25 cellular contexts compared by ENCODE assay signal in genomic region chr6:168686831-168687730, GRCh38.
DNase-seq lines count a peak whose midpoint lies in the region; ATAC-seq, FAIRE-seq and TF ChIP-seq lines count a peak whose summit lies in the region.
"Had no signal": no experiment of that assay in that cellular context is flagged by ENCODE, and none has a peak within 500 bp of the region (broad histone marks: within the 10 kb centered on the region; RNA-seq: fewer than 3 reads in every experiment).

No MANE protein-coding gene starts in this region.

- TF ChIP-seq CTCF in Caco-2 (IDR thresholded peaks at IDR 0.05; ENCODE audit: insufficient read depth in 1 of 2, low read depth in 1 of 2, low read length in 1 of 2, severe bottlenecking in 1 of 2, unreplicated experiment in 1 of 2) (no peak), coronary artery (IDR thresholded peaks at IDR 0.05) (no peak), neural crest cell (conservative IDR thresholded peaks at IDR 0.05) (no peak)

- H3K4me3 Mint-ChIP-seq in Caco-2 (ENCODE audit: unreplicated experiment) (peak overlapping the region; percentile 49), neural crest cell (no peak overlapping the region)
- no peak overlapping the region for H3K4me3 Mint-ChIP-seq in stimulated activated memory B cell treated with anti-CD40 and anti-IgM and Interleukin-4, amounts not matched to agents 10 μg/mL and 1 μg/mL and 100 μg/mL, for 72 hours
- H3K4me3 Mint-ChIP-seq: CD4-positive, alpha-beta memory T cell had no signal

- H3K9me3 ChIP-seq in Caco-2 = no peaks in the 10 kb centered on the region
- H3K9me3 ChIP-seq: BLaER1, MG63 had no signal

- no peak for TF ChIP-seq RAD21 in Ishikawa (IDR thresholded peaks at IDR 0.05; ENCODE audit: low read depth)

- H3K27me3 Mint-ChIP-seq in Caco-2 (ENCODE audit: insufficient read depth, unreplicated experiment) (no peaks in the 10 kb centered on the region), neural crest cell (ENCODE audit: low read depth) (peaks cover 5% of the 10 kb centered on the region)
- no peaks in the 10 kb centered on the region for H3K27me3 Mint-ChIP-seq in stimulated activated memory B cell treated with anti-CD40 and anti-IgM and Interleukin-4, amounts not matched to agents 10 μg/mL and 1 μg/mL and 100 μg/mL, for 72 hours

- CTCF ChIA-PET in Caco-2 (lab: Charles Lee) = no interaction called here

- H3K9me3 Mint-ChIP-seq in Caco-2 (ENCODE audit: unreplicated experiment) = no peaks in the 10 kb centered on the region
- H3K9me3 Mint-ChIP-seq in neural crest cell = peaks cover 3% of the 10 kb centered on the region
- no peaks in the 10 kb centered on the region for H3K9me3 Mint-ChIP-seq in stimulated activated memory B cell treated with anti-CD40 and anti-IgM and Interleukin-4, amounts not matched to agents 10 μg/mL and 1 μg/mL and 100 μg/mL, for 72 hours
- H3K9me3 Mint-ChIP-seq: CD4-positive, alpha-beta memory T cell had no signal

- intact Hi-C loops in Caco-2 (cut with micrococcal nuclease; ENCODE audit: unreplicated experiment) = loop anchor here (1.0 to 2.0 kb wide), 2 partner anchors 14 to 46 kb away; no protein-coding TSS in a partner anchor

- H3K27ac Mint-ChIP-seq in Caco-2 (ENCODE audit: unreplicated experiment) = peak overlapping the region; percentile 86
- peak overlapping the region; percentile 81 for H3K27ac Mint-ChIP-seq in neural crest cell (ENCODE audit: unreplicated experiment)
- no peak overlapping the region for H3K27ac Mint-ChIP-seq in stimulated activated memory B cell treated with anti-CD40 and anti-IgM and Interleukin-4, amounts not matched to agents 10 μg/mL and 1 μg/mL and 100 μg/mL, for 72 hours
- H3K27ac Mint-ChIP-seq: CD4-positive, alpha-beta memory T cell had no signal

- H3K4me3 ChIP-seq in Caco-2 (ENCODE audit: low read depth, low read length) = no peak overlapping the region
- no peak overlapping the region for H3K4me3 ChIP-seq in coronary artery
- H3K4me3 ChIP-seq: BLaER1, GM23248, MG63 had no signal

- no peak for ATAC-seq in stimulated activated memory B cell treated with anti-CD40 and anti-IgM and Interleukin-4, amounts not matched to agents 10 μg/mL and 1 μg/mL and 100 μg/mL, for 72 hours
- ATAC-seq: Right ventricle myocardium inferior had no signal

- H3K27me3 ChIP-seq in Caco-2 (replicated peaks; ENCODE audit: control insufficient read depth, insufficient read depth, low read length) = no peaks in the 10 kb centered on the region
- H3K27me3 ChIP-seq: BLaER1, MG63 had no signal

- no peaks in the 10 kb centered on the region for H3K36me3 ChIP-seq in Caco-2 (ENCODE audit: control insufficient read depth, insufficient read depth, low read length)
- H3K36me3 ChIP-seq: BLaER1, MG63 had no signal

- DNase-seq in Caco-2 (peak; percentile 63 to 76), coronary artery (ENCODE audit: low spot score) (peak; percentile 24), neural crest cell (ENCODE audit: low read depth, low spot score) (no peak), HTR-8/SVneo (ENCODE audit: insufficient read length, low spot score) (no peak), NCI-H1105 treated with DMSO at 0.1 percent for 48 hours (lab: John Stamatoyannopoulos, UW) (no peak), H4 (ENCODE audit: low spot score) (no peak)
- DNase-seq: CD4-positive, alpha-beta memory T cell; GM23248; IMR-90; Kasumi-1; MG63; NCI-H1048; NCI-H1694 treated with DMSO at 0.1 percent for 48 hours; NCI-H2107; NCI-H510A; NCI-H748 treated with DMSO at 0.1 percent for 48 hours; NK-92 treated with Interleukin-12 subunit alpha and Interleukin-12 subunit beta, amount 100 ng/mL, for 24 hours had no signal

- POLR2A ChIA-PET in Caco-2 (lab: Charles Lee) = no interaction called here

- BruUV-seq in Caco-2 (replicated peaks; lab: Mats Ljungman, UMichigan) = no TSS peak

- peaks cover 22% of the 10 kb centered on the region for H3K4me1 Mint-ChIP-seq in Caco-2 (ENCODE audit: low read depth, unreplicated experiment)
- peaks cover 25% of the 10 kb centered on the region for H3K4me1 Mint-ChIP-seq in neural crest cell
- no peaks in the 10 kb centered on the region for H3K4me1 Mint-ChIP-seq in stimulated activated memory B cell treated with anti-CD40 and anti-IgM and Interleukin-4, amounts not matched to agents 10 μg/mL and 1 μg/mL and 100 μg/mL, for 72 hours
- H3K4me1 Mint-ChIP-seq: CD4-positive, alpha-beta memory T cell had no signal

- TF ChIP-seq EP300 in Ishikawa (IDR thresholded peaks at IDR 0.05; ENCODE audit: borderline replicate concordance) = peak; percentile 67

- FAIRE-seq in HTR-8/SVneo (lab: Jason Lieb, UNC) = no peak
- FAIRE-seq: A204.1, GM12891, GM18507, RCC 7860 had no signal

- peaks cover 37% of the 10 kb centered on the region for H3K4me1 ChIP-seq in Caco-2
- H3K4me1 ChIP-seq: BLaER1 had no signal

- H3K36me3 Mint-ChIP-seq in Caco-2 (ENCODE audit: insufficient read depth, unreplicated experiment) = no peaks in the 10 kb centered on the region
- H3K36me3 Mint-ChIP-seq in neural crest cell (ENCODE audit: low read depth) = no peaks in the 10 kb centered on the region
- H3K36me3 Mint-ChIP-seq in stimulated activated memory B cell treated with anti-CD40 and anti-IgM and Interleukin-4, amounts not matched to agents 10 μg/mL and 1 μg/mL and 100 μg/mL, for 72 hours = no peaks in the 10 kb centered on the region
- H3K36me3 Mint-ChIP-seq: CD4-positive, alpha-beta memory T cell had no signal

- no peak overlapping the region for H3K27ac ChIP-seq in coronary artery
- H3K27ac ChIP-seq: BLaER1, GM23248 had no signal

TF ChIP-seq in Ishikawa, 13 proteins besides CTCF, POLR2A, EP300 and RAD21:
- TF ChIP-seq TCF12 (IDR thresholded peaks at IDR 0.05; ENCODE audit: low read depth) = peak; percentile 80
- TF ChIP-seq NFIC (IDR thresholded peaks at IDR 0.05) = peak; percentile 67
- TF ChIP-seq REST (IDR thresholded peaks at IDR 0.05; ENCODE audit: low read depth) = no peak

Comparison
In these comparisons a context has a peak if more than half of its experiments do, and no peak if none do; other contexts are left out.
1. DNase-seq: peak in Caco-2 (2 of 2) and coronary artery (single experiment); none in neural crest cell (single experiment), HTR-8/SVneo (single experiment), NCI-H1105 treated with DMSO at 0.1 percent for 48 hours (single experiment) and H4 (single experiment).